ENCODE assay signal across 10 cellular contexts in the genomic region with DNA sequence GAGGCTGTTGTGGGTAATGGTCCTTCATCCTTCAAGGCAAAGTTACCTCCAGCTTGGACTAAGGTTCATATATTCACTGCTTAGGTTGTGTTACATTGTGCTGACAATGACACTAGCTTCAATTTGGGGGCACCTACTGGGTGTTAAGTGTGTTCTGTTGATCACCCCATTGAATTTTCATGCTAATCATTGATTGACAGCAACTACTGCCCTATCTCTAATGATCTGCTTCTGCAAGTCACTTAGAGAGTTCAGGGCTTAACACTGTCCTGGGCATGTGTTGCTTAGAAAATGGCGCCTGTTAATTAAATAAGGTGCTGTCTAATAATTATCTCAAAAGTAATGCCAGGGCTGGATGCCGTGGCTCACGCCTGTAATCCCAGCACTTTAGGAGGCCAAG. TPM values are rescaled to one million over a fixed set of nuclear protein-coding genes. Genes with fewer than 3 reads are reported as not detected.
A peak's percentile ranks its signal among the peaks of the same experiment; 100 is the strongest.
DNase-seq lines count a peak whose midpoint lies in the region; ATAC-seq and TF ChIP-seq lines count a peak whose summit lies in the region.
"Had no signal": no experiment of that assay in that cellular context is flagged by ENCODE, and none has a peak within 500 bp of the region (broad histone marks: within the 10 kb centered on the region; RNA-seq: fewer than 3 reads in every experiment).

No MANE protein-coding gene starts in this region.

- no peak for TF ChIP-seq CTCF in Loucy (conservative IDR thresholded peaks at IDR 0.05; ENCODE audit: low read length)
- no peak for TF ChIP-seq CTCF in MCF 10A (IDR thresholded peaks at IDR 0.05; ENCODE audit: unreplicated experiment)
- no peak for TF ChIP-seq CTCF in lower lobe of right lung (IDR thresholded peaks at IDR 0.05)
- no peak for TF ChIP-seq CTCF in thyroid gland (IDR thresholded peaks at IDR 0.05)

- H2AFZ ChIP-seq in Loucy (ENCODE audit: low read length) = no peak overlapping the region

- H3K4me3 Mint-ChIP-seq in MCF 10A (ENCODE audit: unreplicated experiment) = peak overlapping the region; percentile 85

- CTCF ChIA-PET in MCF 10A (lab: Yijun Ruan, JAX) = interaction anchor here (0.6 to 3.9 kb wide), 8 partner anchors 8 to 155 kb away, joined by 3 to 12 read pairs (median 6); no protein-coding TSS in a partner anchor

- peak overlapping the region; percentile 92 for H3K4me2 ChIP-seq in Loucy (ENCODE audit: low read depth, low read length, poor library complexity, severe bottlenecking)

- H3K27me3 ChIP-seq in Loucy (ENCODE audit: insufficient read depth, low read length, poor library complexity, severe bottlenecking) (no peaks in the 10 kb centered on the region), lower lobe of right lung (ENCODE audit: low read depth) (no peaks in the 10 kb centered on the region), thyroid gland (no peaks in the 10 kb centered on the region)

- DNase-seq in MCF 10A (ENCODE audit: unreplicated experiment) (no peak), lower lobe of right lung (no peak), thyroid gland (no peak), NAMALWA (ENCODE audit: low spot score) (no peak)
- DNase-seq: activated CD8-positive, alpha-beta memory T cell treated with anti-CD3 and anti-CD28 coated beads, Interleukin-2, amount 50 U/mL, for 4 hours; KG1; posterior cingulate gyrus had no signal

- H4K20me1 ChIP-seq in Loucy (ENCODE audit: insufficient read depth, low read length, poor library complexity, severe bottlenecking) = no peaks in the 10 kb centered on the region

- intact Hi-C loops in MCF 10A (cut with micrococcal nuclease) (loop anchor here (5.0 kb wide), 1 partner anchor 41 kb away; no protein-coding TSS in a partner anchor), lower lobe of right lung (cut with DNase I) (no loop called here), thyroid gland (cut with DNase I) (loop anchor here (10.0 kb wide), 1 partner anchor 103 kb away; no protein-coding TSS in a partner anchor)

- H3K9me2 ChIP-seq in Loucy (replicated peaks; ENCODE audit: low read depth, low read length) = no peaks in the 10 kb centered on the region

- peaks cover 42% of the 10 kb centered on the region for H3K4me1 ChIP-seq in Loucy (ENCODE audit: insufficient read depth, low read length, poor library complexity, severe bottlenecking)
- peaks cover 43% of the 10 kb centered on the region for H3K4me1 ChIP-seq in lower lobe of right lung
- H3K4me1 ChIP-seq in thyroid gland = peaks cover 59 to 61% of the 10 kb centered on the region in 2 donors

- no peaks in the 10 kb centered on the region for H3K9me3 Mint-ChIP-seq in MCF 10A (ENCODE audit: unreplicated experiment)

- 93% methylated on average over 3 of the region's 3 CpGs for WGBS in thyroid gland, 2 donors

- H3K36me3 ChIP-seq in Loucy (ENCODE audit: insufficient read depth, low read length) = no peaks in the 10 kb centered on the region
- H3K36me3 ChIP-seq in lower lobe of right lung = no peaks in the 10 kb centered on the region
- no peaks in the 10 kb centered on the region for H3K36me3 ChIP-seq in thyroid gland

- H3K9ac ChIP-seq in Loucy (ENCODE audit: low read depth, low read length, poor library complexity, severe bottlenecking) = no peak overlapping the region

- H3K4me1 Mint-ChIP-seq in MCF 10A (ENCODE audit: insufficient read depth, unreplicated experiment) = peaks cover 46% of the 10 kb centered on the region

- no TSS peak for BruUV-seq in MCF 10A (replicated peaks; lab: Mats Ljungman, UMichigan)

- no peaks in the 10 kb centered on the region for H3K9me3 ChIP-seq in Loucy (ENCODE audit: insufficient read depth, low read depth, low read length)
- no peaks in the 10 kb centered on the region for H3K9me3 ChIP-seq in lower lobe of right lung
- H3K9me3 ChIP-seq in thyroid gland = no peaks in the 10 kb centered on the region

- peaks cover 55% of the 10 kb centered on the region for H3K79me2 ChIP-seq in Loucy (ENCODE audit: insufficient read depth, low read length)

- peak overlapping the region; percentile 91 for H3K27ac Mint-ChIP-seq in MCF 10A (ENCODE audit: low read depth, unreplicated experiment)

- POLR2A ChIA-PET in MCF 10A (lab: Yijun Ruan, JAX) = interaction anchor here (0.6 to 7.8 kb wide), 12 partner anchors 8 to 54 kb away, joined by 3 to 98 read pairs (median 12); no protein-coding TSS in a partner anchor

- no peak for TF ChIP-seq POLR2A in thyroid gland (IDR thresholded peaks at IDR 0.05)

- no peaks in the 10 kb centered on the region for H3K27me3 Mint-ChIP-seq in MCF 10A (ENCODE audit: insufficient read depth, unreplicated experiment)

- no peaks in the 10 kb centered on the region for H3K36me3 Mint-ChIP-seq in MCF 10A (ENCODE audit: insufficient read depth, unreplicated experiment)

- H3K27ac ChIP-seq in lower lobe of right lung (peak overlapping the region; percentile 46), thyroid gland (peak overlapping the region; percentile 81 to 97 (median 91))

- H3F3A ChIP-seq in Loucy (ENCODE audit: low read depth) = no peaks in the 10 kb centered on the region

- ATAC-seq in lower lobe of right lung (no peak), GM21825 (IDR thresholded peaks at IDR 0.05; ENCODE audit: unreplicated experiment) (no peak), HG02852 (IDR thresholded peaks at IDR 0.05; ENCODE audit: unreplicated experiment) (no peak)

- no peak overlapping the region for H3K4me3 ChIP-seq in Loucy (ENCODE audit: low read length, poor library complexity, severe bottlenecking)
- no peak overlapping the region for H3K4me3 ChIP-seq in lower lobe of right lung
- no peak overlapping the region for H3K4me3 ChIP-seq in thyroid gland (replicated peaks in 1 of 3)

RNA-seq across cellular contexts. Expression of a gene that starts 3.4 kb away (rescaled TPM):
- 580 and 593 TPM in 2 replicates for total RNA-seq in MCF 10A (2022)
- total RNA-seq in lower lobe of right lung = 83.3 TPM
- 100 to 1,000 TPM; 164 to 258 (median 242) TPM for total RNA-seq in thyroid gland
